Comparison of ENCODE assay signal across 17 cellular contexts in the genomic region with DNA sequence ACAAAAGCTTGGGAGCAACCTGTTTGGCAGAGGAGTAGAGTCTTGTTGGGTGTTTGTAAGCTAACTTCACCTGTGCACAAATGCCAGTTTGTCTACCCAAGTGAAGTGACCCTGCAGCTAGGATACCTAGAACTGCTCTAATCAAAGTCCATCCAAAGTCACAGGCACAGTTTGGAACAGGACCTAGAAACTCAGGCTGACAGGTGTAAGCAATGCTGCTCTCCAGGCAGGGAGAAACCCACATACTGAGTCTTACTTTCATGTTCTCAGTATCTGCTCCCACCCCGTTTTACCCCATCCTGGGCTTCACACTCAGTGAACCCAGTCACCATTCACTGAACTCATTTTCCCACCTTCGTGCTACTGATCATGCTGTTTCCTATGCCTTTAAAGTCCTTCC. TPM values are rescaled to one million over a fixed set of nuclear protein-coding genes. Genes with fewer than 3 reads are reported as not detected.
DNase-seq lines count a peak whose midpoint lies in the region; ATAC-seq and TF ChIP-seq lines count a peak whose summit lies in the region.
"Had no signal": no experiment of that assay in that cellular context is flagged by ENCODE, and none has a peak within 500 bp of the region (broad histone marks: within the 10 kb centered on the region; RNA-seq: fewer than 3 reads in every experiment).

No MANE protein-coding gene starts in this region.

- no peak overlapping the region for H3K56ac ChIP-seq in IMR-90 (ENCODE audit: extremely low read depth, insufficient read depth, low read length)

- H3K27ac ChIP-seq in IMR-90 (ENCODE audit: insufficient read depth, low read length), result no peak overlapping the region
- H3K27ac ChIP-seq: SJCRH30 had no signal

- H2AFZ ChIP-seq in IMR-90 (replicated peaks; ENCODE audit: low read length, poor library complexity), result no peak overlapping the region

- dilution Hi-C loops in IMR-90 (cut with HindIII; ENCODE audit: low sequenced_read_pairs, unreplicated experiment), result no loop called here

- H4K20me1 ChIP-seq in IMR-90 (ENCODE audit: insufficient read depth, low read length), result no peaks in the 10 kb centered on the region

- peaks cover 8% of the 10 kb centered on the region for H3K9me1 ChIP-seq in IMR-90 (ENCODE audit: insufficient read depth, low read length)

- H3K4me2 ChIP-seq in IMR-90 (ENCODE audit: low read depth, low read length), result no peak overlapping the region

- in situ Hi-C loops in G401 (cut with HindIII; ENCODE audit: low sequenced_read_pairs) (no loop called here), IMR-90 (cut with MboI; ENCODE audit: low sequenced_read_pairs) (no loop called here)

- H4K8ac ChIP-seq in IMR-90 (ENCODE audit: low read depth in 2 of 2, low read length in 2 of 2), result 0 out of 4 replicates have a peak overlapping the region, but pooled peaks of 1 of the 2 experiments have one; percentile 4

- DNase-seq in G401 (ENCODE audit: low spot score) (peak; percentile 48), IMR-90 (no peak), nephron progenitor cell (no peak), DMS79 treated with DMSO at 0.1 percent for 48 hours (lab: John Stamatoyannopoulos, UW) (no peak), HUDEP-2 (lab: John Stamatoyannopoulos, UW; ENCODE audit: unreplicated experiment in 76 of 76) (no peak), mesothelial cell of epicardium (ENCODE audit: low spot score in 2 of 2, unreplicated experiment in 2 of 2) (no peak)
- DNase-seq: CD8-positive, alpha-beta T cell; GOT3; KBM-7; NCI-H1417 treated with DMSO at 0.1 percent for 48 hours; NCI-H2029; NCI-H2171 treated with DMSO at 0.1 percent for 48 hours; NCI-H774; PC-3; SJCRH30 had no signal

- peak overlapping the region; percentile 57 for H2AK5ac ChIP-seq in IMR-90 (ENCODE audit: low read depth, low read length)

- H3K36me3 Mint-ChIP-seq in nephron progenitor cell (ENCODE audit: low read depth) (peaks cover 13% of the 10 kb centered on the region), mesothelial cell of epicardium (no peaks in the 10 kb centered on the region)
- H3K36me3 Mint-ChIP-seq: CD8-positive, alpha-beta T cell had no signal

- H3K14ac ChIP-seq in IMR-90 (replicated peaks; ENCODE audit: low read depth, low read length), result no peak overlapping the region

- no peak overlapping the region for H3K4me3 ChIP-seq in IMR-90 (ENCODE audit: insufficient read depth, low read depth, low read length)
- H3K4me3 ChIP-seq: SJCRH30 had no signal

- no peaks in the 10 kb centered on the region for H3K9me3 Mint-ChIP-seq in nephron progenitor cell
- no peaks in the 10 kb centered on the region for H3K9me3 Mint-ChIP-seq in mesothelial cell of epicardium
- H3K9me3 Mint-ChIP-seq: CD8-positive, alpha-beta T cell had no signal

- no peak overlapping the region for H2BK20ac ChIP-seq in IMR-90 (ENCODE audit: low read depth, low read length)

- no peak overlapping the region; the same call in 1 of the 2 replicates for H3K4ac ChIP-seq in IMR-90 (ENCODE audit: low read depth, low read length)

- no peak overlapping the region for H3K9ac ChIP-seq in IMR-90 (ENCODE audit: low read depth, low read length)

- intact Hi-C loops in IMR-90 (cut with micrococcal nuclease), result no loop called here

- POLR2A ChIA-PET in IMR-90 (lab: Charles Lee; ENCODE audit: unreplicated experiment), result no interaction called here

- H3K18ac ChIP-seq in IMR-90 (ENCODE audit: low read depth, low read length), result no peak overlapping the region

- TF ChIP-seq CTCF in IMR-90 (conservative IDR thresholded peaks at IDR 0.05; ENCODE audit: low read depth, low read length) (no peak), nephron progenitor cell (IDR thresholded peaks at IDR 0.05) (no peak), mesothelial cell of epicardium (IDR thresholded peaks at IDR 0.05; ENCODE audit: unreplicated experiment) (no peak)

- H3K4me1 ChIP-seq in IMR-90 (ENCODE audit: control insufficient read depth, insufficient read depth, low read length), result peaks cover 10% of the 10 kb centered on the region
- H3K4me1 ChIP-seq: SJCRH30 had no signal

- no peaks in the 10 kb centered on the region for H3K36me3 ChIP-seq in IMR-90 (ENCODE audit: control insufficient read depth, insufficient read depth, low read length)
- H3K36me3 ChIP-seq: SJCRH30 had no signal

- H3K27me3 ChIP-seq in IMR-90 (ENCODE audit: control insufficient read depth, insufficient read depth, low read length), result no peaks in the 10 kb centered on the region
- H3K27me3 ChIP-seq: SJCRH30 had no signal

- H3K9me3 ChIP-seq in IMR-90 (ENCODE audit: control insufficient read depth, insufficient read depth, low read length), result no peaks in the 10 kb centered on the region
- H3K9me3 ChIP-seq: SJCRH30 had no signal

- H3K79me1 ChIP-seq in IMR-90 (ENCODE audit: low read depth in 1 of 2, low read length in 2 of 2), result peaks cover 11 to 15% of the 10 kb centered on the region in 2 experiments

- CTCF ChIA-PET in IMR-90 (lab: Yijun Ruan, JAX), result interaction anchor here (0.6 kb wide), 2 partner anchors 64 to 507 kb away, joined by 4 read pairs; no protein-coding TSS in a partner anchor

- no peak overlapping the region for H3K23ac ChIP-seq in IMR-90 (ENCODE audit: low read depth, low read length)

- peak; percentile 55 for ATAC-seq in GM21447 (IDR thresholded peaks at IDR 0.05; ENCODE audit: unreplicated experiment)
- no peak for ATAC-seq in IMR-90 (ENCODE audit: low read depth)
- ATAC-seq in HG03439 (IDR thresholded peaks at IDR 0.05; ENCODE audit: unreplicated experiment), result no peak
- ATAC-seq: CD8-positive, alpha-beta T cell; PC-3 had no signal

- H3K4me3 Mint-ChIP-seq in nephron progenitor cell, result no peak overlapping the region
- H3K4me3 Mint-ChIP-seq in mesothelial cell of epicardium, result no peak overlapping the region
- H3K4me3 Mint-ChIP-seq: CD8-positive, alpha-beta T cell had no signal

- H3K4me1 Mint-ChIP-seq in nephron progenitor cell (peaks cover 49% of the 10 kb centered on the region), mesothelial cell of epicardium (peaks cover 9% of the 10 kb centered on the region)

- H3K27me3 Mint-ChIP-seq in nephron progenitor cell (ENCODE audit: low read depth, poor library complexity) (peaks cover 2% of the 10 kb centered on the region), mesothelial cell of epicardium (ENCODE audit: low read depth) (no peaks in the 10 kb centered on the region)

- no peak for TF ChIP-seq RAD21 in IMR-90 (IDR thresholded peaks at IDR 0.05; ENCODE audit: low read length)

- WGBS in IMR-90 (ENCODE audit: extremely low coverage in 2 of 2, insufficient read length in 1 of 2), 2 experiments, result 85% methylated on average over 2 of the region's 2 CpGs; no CpG with 5 or more reads in 1 of the 2 experiments

- no peak overlapping the region for H2BK5ac ChIP-seq in IMR-90 (ENCODE audit: low read depth, low read length, poor library complexity, severe bottlenecking)

- no TSS peak for BruUV-seq in IMR-90 (replicated peaks; lab: Mats Ljungman, UMichigan)

- H3K27ac Mint-ChIP-seq in nephron progenitor cell (peak overlapping the region; percentile 70), mesothelial cell of epicardium (no peak overlapping the region)
- H3K27ac Mint-ChIP-seq: CD8-positive, alpha-beta T cell had no signal

- no peak for TF ChIP-seq POLR2A in IMR-90 (IDR thresholded peaks at IDR 0.05; ENCODE audit: low read depth, low read length)

- no peak overlapping the region for H4K5ac ChIP-seq in IMR-90 (ENCODE audit: low read depth, low read length)

- peak overlapping the region; percentile 55; the same call in 2 of the 3 replicates for H2BK15ac ChIP-seq in IMR-90 (ENCODE audit: low read depth, low read length)

- 0 out of 2 replicates have a peak overlapping the region, but pooled peaks have one; percentile 21 for H2BK120ac ChIP-seq in IMR-90 (ENCODE audit: low read depth, low read length)

- peak overlapping the region; percentile 60 for H2AK9ac ChIP-seq in IMR-90 (replicated peaks; ENCODE audit: low read depth, low read length, poor library complexity)

- H4K91ac ChIP-seq in IMR-90 (ENCODE audit: insufficient read depth, low read depth, low read length), result no peak overlapping the region; the same call in 1 of the 2 replicates

TF ChIP-seq in IMR-90, 13 proteins besides CTCF, POLR2A, EP300 and RAD21:
- TF ChIP-seq MXI1 (IDR thresholded peaks at IDR 0.05; ENCODE audit: borderline replicate concordance, low read depth, low read length), result no peak
- no peak for TF ChIP-seq BHLHE40 (IDR thresholded peaks at IDR 0.05; ENCODE audit: low read depth, low read length)
- TF ChIP-seq MAFK (IDR thresholded peaks at IDR 0.05; ENCODE audit: low read depth, low read length), result no peak
- TF ChIP-seq RCOR1 (IDR thresholded peaks at IDR 0.05; ENCODE audit: insufficient replicate concordance, low read length), result no peak
- no peak for TF ChIP-seq CEBPB (IDR thresholded peaks at IDR 0.05; ENCODE audit: low read depth, low read length)
- TF ChIP-seq RFX5 (IDR thresholded peaks at IDR 0.05; ENCODE audit: low read depth, low read length), result no peak
- TF ChIP-seq CHD1 (IDR thresholded peaks at IDR 0.05; ENCODE audit: low read depth, low read length), result no peak
- TF ChIP-seq FOS (IDR thresholded peaks at IDR 0.05; ENCODE audit: low read depth, low read length), result no peak
- TF ChIP-seq SMC3 (IDR thresholded peaks at IDR 0.05; ENCODE audit: low read depth, low read length), result no peak
- TF ChIP-seq MAZ (IDR thresholded peaks at IDR 0.05; ENCODE audit: borderline replicate concordance, low read depth, low read length), result no peak

RNA-seq across cellular contexts. Expression of a gene that starts 40.3 kb away (rescaled TPM):
- total RNA-seq in G401 (2014; rRNA removed; shearing (Covaris generic)), result not detected in 2 replicates
- total RNA-seq in IMR-90 (2012; rRNA removed), result 0.90 and 1.1 TPM in 2 replicates
- polyA plus RNA-seq in IMR-90 (2012; rRNA removed), result 1.7 and 2.0 TPM in 2 replicates
- 0.78 and 1.8 TPM in 2 replicates for polyA plus RNA-seq in IMR-90 (2012; cell fraction: cytosol; rRNA removed)
- 1.3 and 2.3 TPM in 2 replicates for polyA plus RNA-seq in IMR-90 (2012; cell fraction: nucleus; rRNA removed; ENCODE audit: low replicate concordance)
- 24.8 to 26.9 TPM (median 26.0 TPM) in 3 replicates for total RNA-seq in mesothelial cell of epicardium

Comparison
In these comparisons a context has a peak if more than half of its experiments do, and no peak if none do; other contexts are left out.
1. RNA of a gene that starts 40.3 kb away (total RNA-seq): 24.8 to 26.9 TPM in mesothelial cell of epicardium; 0.90 to 1.1 TPM in IMR-90 and not detected in G401; every median in the first group is over 10 times any median in the second.